Comparison of ENCODE assay signal across 17 cellular contexts in the genomic region with DNA sequence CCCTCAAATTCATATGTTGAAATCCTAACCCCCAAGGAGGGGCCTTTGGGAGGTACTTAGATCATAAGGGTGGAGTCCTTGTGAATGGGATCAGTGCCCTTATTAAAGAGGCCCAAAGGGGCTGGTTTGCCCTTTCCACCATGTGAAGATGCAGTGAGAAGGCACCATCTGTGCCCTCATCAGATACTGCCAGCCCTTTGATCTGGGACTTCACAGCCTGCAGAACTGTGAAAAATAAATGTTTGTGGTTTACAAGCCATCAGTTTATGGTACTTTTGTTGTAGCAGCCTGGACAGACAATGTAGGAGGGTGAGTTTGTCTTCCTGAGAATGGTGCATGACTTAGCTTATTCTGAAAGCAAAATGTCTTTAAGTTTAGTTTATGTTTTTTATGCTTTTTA.
"Had no signal": no experiment of that assay in that cellular context is flagged by ENCODE, and none has a peak within 500 bp of the region (broad histone marks: within the 10 kb centered on the region; RNA-seq: fewer than 3 reads in every experiment).

No MANE protein-coding gene starts in this region.

- H3K27ac ChIP-seq: KMS-11, Peyer's patch, SJCRH30 had no signal

- H3K27me3 ChIP-seq: Peyer's patch had no signal

- H3K4me1 ChIP-seq: Peyer's patch, SJCRH30 had no signal

- H3K9ac ChIP-seq: KMS-11 had no signal

- H3K36me3 ChIP-seq: Peyer's patch, SJCRH30 had no signal

- ATAC-seq: Right ventricle myocardium inferior had no signal

- H3K4me2 ChIP-seq: KMS-11 had no signal

- H3K9me3 ChIP-seq: Peyer's patch, SJCRH30 had no signal

- DNase-seq: IMR-90; Kasumi-1; MM.1S; NCI-H1092 treated with DMSO at 0.1 percent for 48 hours; NCI-H1436; NCI-H187; NCI-H2029; NCI-H2081 treated with DMSO at 0.1 percent for 48 hours; NCI-H2227 treated with DMSO at 0.1 percent for 48 hours; NCI-H526 treated with DMSO at 0.1 percent for 48 hours; NK-92 treated with Interleukin-12 subunit alpha and Interleukin-12 subunit beta, amount 100 ng/mL, for 24 hours; Peyer's patch; SHP77 treated with DMSO at 0.1 percent for 48 hours; SJCRH30 had no signal

- H3K4me3 ChIP-seq: K562, Peyer's patch, SJCRH30 had no signal
